Comparison of ENCODE assay signal across 8 cellular contexts in the genomic region with DNA sequence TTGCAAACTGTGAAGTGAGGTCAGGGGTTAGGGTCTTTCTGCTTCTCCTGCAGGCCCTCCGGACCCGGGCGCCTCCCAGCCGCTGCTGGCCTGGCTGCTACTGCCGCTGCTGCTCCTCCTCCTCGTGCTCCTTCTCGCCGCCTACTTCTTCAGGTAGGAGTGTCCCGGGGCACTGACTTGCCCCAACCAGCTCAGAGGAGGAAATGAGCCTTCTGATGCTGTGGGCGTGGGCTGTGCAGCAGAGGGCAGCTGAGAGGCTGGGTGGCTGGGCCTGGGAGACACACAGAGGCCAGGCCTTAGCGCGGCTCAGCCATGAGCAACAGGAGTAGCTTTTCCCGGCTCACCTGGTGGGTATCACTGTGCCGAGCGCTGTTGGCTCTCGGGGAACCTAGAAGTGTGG.
DNase-seq lines count a peak whose midpoint lies in the region; ATAC-seq and TF ChIP-seq lines count a peak whose summit lies in the region.

No MANE protein-coding gene starts in this region.

- in situ Hi-C loops in Panc1 (cut with HindIII; ENCODE audit: low pct_unique_long_range_greater_than_20kb, low sequenced_read_pairs) = no loop called here

- no peaks in the 10 kb centered on the region for H3K27me3 ChIP-seq in Panc1 (ENCODE audit: control insufficient read depth, insufficient read depth, low read length)
- H3K27me3 ChIP-seq in smooth muscle cell (ENCODE audit: low read depth) = no peaks in the 10 kb centered on the region

- BruUV-seq in Panc1 (replicated peaks; lab: Mats Ljungman, UMichigan) = no TSS peak

- H4K20me1 ChIP-seq in smooth muscle cell (ENCODE audit: low read depth) = peaks cover 8% of the 10 kb centered on the region

- H3K4me2 ChIP-seq in smooth muscle cell = peak overlapping the region; percentile 45

- DNase-seq in Panc1 (ENCODE audit: low read depth, low spot score) (no peak), left ventricle myocardium superior (peak; percentile 79), smooth muscle cell (lab: John Stamatoyannopoulos, UW; ENCODE audit: unreplicated experiment) (no peak), NCI-H1436 (lab: John Stamatoyannopoulos, UW) (no peak), NCI-H1417 (lab: John Stamatoyannopoulos, UW) (no peak)
- DNase-seq in activated effector memory CD4-positive, alpha-beta T cell treated with Interleukin-2 at 50 U/mL for 16 hours = peak; percentile 78

- TF ChIP-seq CTCF in Panc1 (IDR thresholded peaks at IDR 0.05) (no peak), smooth muscle cell (IDR thresholded peaks at IDR 0.05; ENCODE audit: borderline replicate concordance, insufficient read depth, poor library complexity, severe bottlenecking) (no peak)

- 30% methylated on average over 16 of the region's 16 CpGs for WGBS in smooth muscle cell (ENCODE audit: low lambda C conversion rate)

- H3K4me3 ChIP-seq in Panc1 (ENCODE audit: low read depth in 2 of 2, low read length in 2 of 2) = no peak overlapping the region
- no peak overlapping the region for H3K4me3 ChIP-seq in smooth muscle cell

- no peaks in the 10 kb centered on the region for H3K4me1 ChIP-seq in Panc1 (ENCODE audit: control insufficient read depth, insufficient read depth, low read length)
- peaks cover 10% of the 10 kb centered on the region for H3K4me1 ChIP-seq in smooth muscle cell (ENCODE audit: low read depth)

- H2AFZ ChIP-seq in smooth muscle cell (ENCODE audit: low read depth) = no peak overlapping the region

- H3K27ac ChIP-seq in Panc1 (ENCODE audit: low read length) (no peak overlapping the region), smooth muscle cell (ENCODE audit: low read depth) (peak overlapping the region; percentile 71)

- H3K36me3 ChIP-seq in Panc1 (ENCODE audit: control insufficient read depth, insufficient read depth, low read length) (no peaks in the 10 kb centered on the region), smooth muscle cell (ENCODE audit: low read depth) (no peaks in the 10 kb centered on the region)

- H3K9ac ChIP-seq in smooth muscle cell (ENCODE audit: low read depth) = peak overlapping the region; percentile 41

- ATAC-seq in GM18505 (IDR thresholded peaks at IDR 0.05; ENCODE audit: unreplicated experiment) = peak; percentile 97
- peak; percentile 90 for ATAC-seq in HG02884 (IDR thresholded peaks at IDR 0.05; ENCODE audit: unreplicated experiment)
- ATAC-seq in Panc1 = peak; percentile 79
- peak; percentile 67 for ATAC-seq in left ventricle myocardium superior

- no peaks in the 10 kb centered on the region for H3K79me2 ChIP-seq in smooth muscle cell (ENCODE audit: low read depth)

- peaks cover 4% of the 10 kb centered on the region for H3F3A ChIP-seq in smooth muscle cell (ENCODE audit: low read depth)

- intact Hi-C loops in Panc1 (cut with micrococcal nuclease; ENCODE audit: unreplicated experiment) (no loop called here), left ventricle myocardium superior (cut with micrococcal nuclease) (no loop called here)

- POLR2A ChIA-PET in Panc1 (lab: Charles Lee) = no interaction called here

- CTCF ChIA-PET in Panc1 (lab: Charles Lee) = interaction anchor here (0.6 kb wide), 1 partner anchor 12 kb away, joined by 3 read pairs; no protein-coding TSS in a partner anchor

- H3K9me3 ChIP-seq in Panc1 (ENCODE audit: control insufficient read depth, insufficient read depth, low read depth, low read length) (no peaks in the 10 kb centered on the region), smooth muscle cell (replicated peaks; ENCODE audit: low read depth) (no peaks in the 10 kb centered on the region)

- TF ChIP-seq POLR2A in GM18505 (IDR thresholded peaks at IDR 0.05; ENCODE audit: borderline replicate concordance, extremely low read depth, insufficient read depth, insufficient read length) = peak; percentile 60

Comparison
In these comparisons a context has a peak if more than half of its experiments do, and no peak if none do; other contexts are left out.
1. DNase-seq: peak in activated effector memory CD4-positive, alpha-beta T cell treated with Interleukin-2 at 50 U/mL for 16 hours (single experiment) and left ventricle myocardium superior (single experiment); none in Panc1 (single experiment), smooth muscle cell (single experiment), NCI-H1436 (single experiment) and NCI-H1417 (0 of 3).
2. Peak in every context shown above with its lines, with median percentiles within 50 percentile points of each other: ATAC-seq.